In genomic region chr4:186722856-186723206, GRCh38 we compare ENCODE assay signal across 8 cellular contexts. TPM values are rescaled to one million over a fixed set of nuclear protein-coding genes. Genes with fewer than 3 reads are reported as not detected.
A peak's percentile ranks its signal among the peaks of the same experiment; 100 is the strongest.
DNase-seq lines count a peak whose midpoint lies in the region; ATAC-seq, FAIRE-seq and TF ChIP-seq lines count a peak whose summit lies in the region.

No MANE protein-coding gene starts in this region.

- peaks cover 9% of the 10 kb centered on the region for H3K9me3 ChIP-seq in psoas muscle

- peak; percentile 53 for FAIRE-seq in G401.6 (lab: Jason Lieb, UNC)

- TF ChIP-seq CTCF in fibroblast of villous mesenchyme (IDR thresholded peaks at IDR 0.05; ENCODE audit: insufficient read depth, low read depth, low read length) (no peak), psoas muscle (IDR thresholded peaks at IDR 0.05) (no peak)

- no peak overlapping the region for H3K27ac ChIP-seq in psoas muscle

- intact Hi-C loops in psoas muscle (cut with DNase I) = loop anchor here in 1 of 2 donors (10.0 kb wide), 1 partner anchor 232 kb away; no protein-coding TSS in a partner anchor

- WGBS in psoas muscle, 3 donors = 2 to 3% (median 2%) methylated on average over 7 of the region's 7 CpGs

- H3K27me3 ChIP-seq in psoas muscle (ENCODE audit: insufficient read depth in 3 of 3, low read length in 2 of 3) = peaks cover 0 to 48% (median 25%) of the 10 kb centered on the region in 3 donors

- H3K36me3 ChIP-seq in psoas muscle (ENCODE audit: insufficient read depth in 1 of 2, low read depth in 1 of 2) = no peaks in the 10 kb centered on the region

- in situ Hi-C loops in SK-MEL-5 (cut with HindIII; ENCODE audit: low pct_unique_long_range_greater_than_20kb, low sequenced_read_pairs) = no loop called here

- H3K4me3 ChIP-seq in fibroblast of villous mesenchyme (ENCODE audit: low read depth, low read length) (peak overlapping the region; percentile 89), psoas muscle (peak overlapping the region; percentile 77)

- ATAC-seq in psoas muscle = no peak
- no peak for ATAC-seq in HG03378 (IDR thresholded peaks at IDR 0.05; ENCODE audit: unreplicated experiment)
- ATAC-seq in HG03135 (IDR thresholded peaks at IDR 0.05; ENCODE audit: unreplicated experiment) = no peak

- peak; percentile 70 for DNase-seq in SK-MEL-5 (ENCODE audit: low read depth, low spot score)
- DNase-seq in fibroblast of villous mesenchyme (ENCODE audit: low read depth) = peak; percentile 58
- no peak for DNase-seq in psoas muscle
- DNase-seq in COR-L47 (lab: John Stamatoyannopoulos, UW) = no peak
- no peak for DNase-seq in NCI-H1436 (lab: John Stamatoyannopoulos, UW)

- H3K4me1 ChIP-seq in psoas muscle = peaks cover 6% of the 10 kb centered on the region

RNA-seq across cellular contexts. Expression of gene FAT1, which starts 0.8 kb away (rescaled TPM):
- 78.0 and 88.9 TPM in 2 replicates for total RNA-seq in SK-MEL-5 (2014; rRNA removed; shearing (Covaris generic))
- 75.3 and 95.6 TPM in 2 replicates for polyA plus RNA-seq in SK-MEL-5 (2015; cell fraction: cytosol; rRNA removed)
- 49.3 and 50.5 TPM in 2 replicates for polyA plus RNA-seq in SK-MEL-5 (2015; cell fraction: nucleus; rRNA removed)
- total RNA-seq in fibroblast of villous mesenchyme = 306 and 454 TPM in 2 replicates
- total RNA-seq in psoas muscle = 10 to 100 TPM in 1 of 4 donors, 1 to 10 TPM in 3; 2.9 to 11.5 (median 5.6) TPM
- polyA plus RNA-seq in psoas muscle = 1 to 10 TPM; 1.8 to 4.0 (median 1.9) TPM

Comparison
In these comparisons a context has a peak if more than half of its experiments do, and no peak if none do; other contexts are left out.
1. DNase-seq: peak in SK-MEL-5 (single experiment) and fibroblast of villous mesenchyme (single experiment); none in psoas muscle (0 of 2), COR-L47 (single experiment) and NCI-H1436 (single experiment).